19 cellular contexts compared by ENCODE assay signal in genomic region chr21:44583800-44584147, GRCh38. TPM values are rescaled to one million over a fixed set of nuclear protein-coding genes. Genes with fewer than 3 reads are reported as not detected.
DNase-seq lines count a peak whose midpoint lies in the region; ATAC-seq and TF ChIP-seq lines count a peak whose summit lies in the region.
"Had no signal": no experiment of that assay in that cellular context is flagged by ENCODE, and none has a peak within 500 bp of the region (broad histone marks: within the 10 kb centered on the region; RNA-seq: fewer than 3 reads in every experiment).

No MANE protein-coding gene starts in this region.

- peaks cover 10% of the 10 kb centered on the region for H3K9me3 Mint-ChIP-seq in activated naive CD8-positive, alpha-beta T cell treated with anti-CD3 and anti-CD28 coated beads, Interleukin-2, amount 50 U/mL, for 24 hours
- H3K9me3 Mint-ChIP-seq in stimulated activated effector memory CD8-positive, alpha-beta T cell treated with anti-CD3 and anti-CD28 coated beads, Interleukin-12 subunit alpha, Interleukin-12 subunit beta, amount 100 ng/mL, for 72 hours = peaks cover 9% of the 10 kb centered on the region

- H3K27ac Mint-ChIP-seq in T-helper 17 cell = no peak overlapping the region
- H3K27ac Mint-ChIP-seq in activated naive CD8-positive, alpha-beta T cell treated with anti-CD3 and anti-CD28 coated beads, Interleukin-2, amount 50 U/mL, for 24 hours = no peak overlapping the region
- H3K27ac Mint-ChIP-seq in stimulated activated effector memory CD8-positive, alpha-beta T cell treated with anti-CD3 and anti-CD28 coated beads, Interleukin-12 subunit alpha, Interleukin-12 subunit beta, amount 100 ng/mL, for 72 hours = no peak overlapping the region
- H3K27ac Mint-ChIP-seq: T-helper 2 cell treated with Interferon-gamma antibody and Interleukin-4, amounts not matched to agents 5 μg/mL and 100 μg/mL, for 36 hours had no signal

- no peak overlapping the region for H3K27ac ChIP-seq in tibial nerve
- H3K27ac ChIP-seq in upper lobe of left lung = no peak overlapping the region
- H3K27ac ChIP-seq: pancreas, thoracic aorta had no signal

- ATAC-seq in T-helper 17 cell (peak; percentile 69), GM21367 (IDR thresholded peaks at IDR 0.05; ENCODE audit: unreplicated experiment) (no peak), upper lobe of left lung (ENCODE audit: low FRiP score in 2 of 2) (no peak)
- peak; percentile 40 for ATAC-seq in activated naive CD8-positive, alpha-beta T cell treated with anti-CD3 and anti-CD28 coated beads, Interleukin-2, amount 50 U/mL, for 24 hours
- ATAC-seq in stimulated activated effector memory CD8-positive, alpha-beta T cell treated with anti-CD3 and anti-CD28 coated beads, Interleukin-12 subunit alpha, Interleukin-12 subunit beta, amount 100 ng/mL, for 72 hours = peak; percentile 95
- ATAC-seq: pancreas had no signal

- H3K4me3 ChIP-seq in tibial nerve (no peak overlapping the region), upper lobe of left lung (no peak overlapping the region)
- H3K4me3 ChIP-seq: pancreas, thoracic aorta had no signal

- peaks cover 28% of the 10 kb centered on the region for H3K27me3 Mint-ChIP-seq in T-helper 17 cell
- H3K27me3 Mint-ChIP-seq in activated naive CD8-positive, alpha-beta T cell treated with anti-CD3 and anti-CD28 coated beads, Interleukin-2, amount 50 U/mL, for 24 hours = peaks cover 8% of the 10 kb centered on the region

- 82 to 85% methylated on average over 6 of the region's 6 CpGs for WGBS in tibial nerve, 2 donors
- 77 to 82% methylated on average over 6 of the region's 6 CpGs for WGBS in upper lobe of left lung, 2 donors

- no peaks in the 10 kb centered on the region for H3K36me3 ChIP-seq in tibial nerve
- H3K36me3 ChIP-seq in upper lobe of left lung = no peaks in the 10 kb centered on the region
- H3K36me3 ChIP-seq: pancreas, thoracic aorta had no signal

- TF ChIP-seq EP300 in tibial nerve (IDR thresholded peaks at IDR 0.05) (no peak), upper lobe of left lung (IDR thresholded peaks at IDR 0.05) (no peak)

- TF ChIP-seq POLR2A in tibial nerve (IDR thresholded peaks at IDR 0.05) = no peak
- TF ChIP-seq POLR2A in upper lobe of left lung (IDR thresholded peaks at IDR 0.05) = no peak

- H3K9me3 ChIP-seq in T-helper 17 cell (ENCODE audit: control insufficient read depth, low read length, poor library complexity, severe bottlenecking) (no peaks in the 10 kb centered on the region), tibial nerve (peaks cover 0 to 54% (median 3%) of the 10 kb centered on the region in 4 donors), upper lobe of left lung (peaks cover 0 to 18% (median 4%) of the 10 kb centered on the region in 4 donors)
- H3K9me3 ChIP-seq: pancreas had no signal

- peaks cover 0 to 11% of the 10 kb centered on the region in 2 donors for H3K27me3 ChIP-seq in tibial nerve
- H3K27me3 ChIP-seq in upper lobe of left lung = no peaks in the 10 kb centered on the region

- peaks cover 3% of the 10 kb centered on the region for H3K36me3 Mint-ChIP-seq in T-helper 17 cell (ENCODE audit: low read depth)
- peaks cover 3% of the 10 kb centered on the region for H3K36me3 Mint-ChIP-seq in activated naive CD8-positive, alpha-beta T cell treated with anti-CD3 and anti-CD28 coated beads, Interleukin-2, amount 50 U/mL, for 24 hours (ENCODE audit: low read depth)
- H3K36me3 Mint-ChIP-seq in stimulated activated effector memory CD8-positive, alpha-beta T cell treated with anti-CD3 and anti-CD28 coated beads, Interleukin-12 subunit alpha, Interleukin-12 subunit beta, amount 100 ng/mL, for 72 hours = no peaks in the 10 kb centered on the region

- peaks cover 9% of the 10 kb centered on the region for H3K4me1 Mint-ChIP-seq in T-helper 17 cell
- peaks cover 5% of the 10 kb centered on the region for H3K4me1 Mint-ChIP-seq in activated naive CD8-positive, alpha-beta T cell treated with anti-CD3 and anti-CD28 coated beads, Interleukin-2, amount 50 U/mL, for 24 hours
- H3K4me1 Mint-ChIP-seq in stimulated activated effector memory CD8-positive, alpha-beta T cell treated with anti-CD3 and anti-CD28 coated beads, Interleukin-12 subunit alpha, Interleukin-12 subunit beta, amount 100 ng/mL, for 72 hours = peaks cover 4% of the 10 kb centered on the region

- no peak overlapping the region for H3K4me3 Mint-ChIP-seq in T-helper 17 cell
- no peak overlapping the region for H3K4me3 Mint-ChIP-seq in activated naive CD8-positive, alpha-beta T cell treated with anti-CD3 and anti-CD28 coated beads, Interleukin-2, amount 50 U/mL, for 24 hours
- H3K4me3 Mint-ChIP-seq in stimulated activated effector memory CD8-positive, alpha-beta T cell treated with anti-CD3 and anti-CD28 coated beads, Interleukin-12 subunit alpha, Interleukin-12 subunit beta, amount 100 ng/mL, for 72 hours = no peak overlapping the region
- H3K4me3 Mint-ChIP-seq: T-helper 2 cell treated with Interferon-gamma antibody and Interleukin-4, amounts not matched to agents 5 μg/mL and 100 μg/mL, for 36 hours had no signal

- no peaks in the 10 kb centered on the region for H3K4me1 ChIP-seq in tibial nerve
- H3K4me1 ChIP-seq in upper lobe of left lung = no peaks in the 10 kb centered on the region
- H3K4me1 ChIP-seq: pancreas had no signal

- no peak for TF ChIP-seq CTCF in tibial nerve (IDR thresholded peaks at IDR 0.05)
- no peak for TF ChIP-seq CTCF in upper lobe of left lung (IDR thresholded peaks at IDR 0.05)

- peak; percentile 11 for DNase-seq in activated T-cell treated with anti-CD3 and anti-CD28 coated beads for 24 hours (ENCODE audit: low read depth)
- no peak for DNase-seq in activated T-cell treated with anti-CD3 and anti-CD28 coated beads, Interleukin-2, amount 50 U/mL, for 1 hour
- no peak for DNase-seq in T-helper 17 cell
- DNase-seq in activated naive CD8-positive, alpha-beta T cell treated with anti-CD3 and anti-CD28 coated beads, Interleukin-2, amount 50 U/mL, for 24 hours = no peak
- DNase-seq in stimulated activated effector memory CD8-positive, alpha-beta T cell treated with anti-CD3 and anti-CD28 coated beads, Interleukin-12 subunit alpha, Interleukin-12 subunit beta, amount 100 ng/mL, for 72 hours (ENCODE audit: low spot score in 2 of 2) = peak in 1 of 2 donors; percentile 55
- DNase-seq in tibial nerve (ENCODE audit: low spot score in 2 of 2) = no peak
- no peak for DNase-seq in upper lobe of left lung
- DNase-seq: cerebellar nuclear complex, foreskin melanocyte, NCI-H187, NCI-H774, pancreas, small intestine had no signal

RNA-seq across cellular contexts. Expression of gene KRTAP10-5, which starts 3.4 kb away (rescaled TPM):
- not detected for total RNA-seq in T-helper 17 cell
- total RNA-seq in tibial nerve = not detected
- not detected for total RNA-seq in upper lobe of left lung
- total RNA-seq: left ventricle myocardium superior, LHCN-M2, myocyte, pancreas, thoracic aorta had no signal

RNA-seq across cellular contexts. Expression of gene KRTAP10-6, which starts 8.5 kb away (rescaled TPM):
- total RNA-seq in T-helper 17 cell (not detected), tibial nerve (not detected), upper lobe of left lung (not detected)
- total RNA-seq: left ventricle myocardium superior, LHCN-M2, myocyte, pancreas, thoracic aorta had no signal

RNA-seq across cellular contexts. Expression of gene KRTAP10-4, which starts 10.2 kb away (rescaled TPM):
- total RNA-seq in T-helper 17 cell (not detected), tibial nerve (not detected), upper lobe of left lung (not detected)
- total RNA-seq: left ventricle myocardium superior, LHCN-M2, myocyte, pancreas, thoracic aorta had no signal

RNA-seq across cellular contexts. Expression of gene KRTAP10-7, which starts 16.6 kb away (rescaled TPM):
- total RNA-seq in T-helper 17 cell = not detected
- not detected for total RNA-seq in tibial nerve
- total RNA-seq in upper lobe of left lung = not detected
- total RNA-seq: left ventricle myocardium superior, LHCN-M2, myocyte, pancreas, thoracic aorta had no signal

RNA-seq across cellular contexts. Expression of gene KRTAP10-3, which starts 25.2 kb away (rescaled TPM):
- not detected for total RNA-seq in T-helper 17 cell
- not detected for total RNA-seq in tibial nerve
- not detected for total RNA-seq in upper lobe of left lung
- total RNA-seq: left ventricle myocardium superior, LHCN-M2, myocyte, pancreas, thoracic aorta had no signal

Comparison
In these comparisons a context has a peak if more than half of its experiments do, and no peak if none do; other contexts are left out.
1. ATAC-seq: peak in T-helper 17 cell (single experiment), activated naive CD8-positive, alpha-beta T cell treated with anti-CD3 and anti-CD28 coated beads, Interleukin-2, amount 50 U/mL, for 24 hours (single experiment) and stimulated activated effector memory CD8-positive, alpha-beta T cell treated with anti-CD3 and anti-CD28 coated beads, Interleukin-12 subunit alpha, Interleukin-12 subunit beta, amount 100 ng/mL, for 72 hours (single experiment); none in GM21367 (single experiment) and upper lobe of left lung (0 of 2).